Comparison of ENCODE assay signal across 1 cellular context in the genomic region with DNA sequence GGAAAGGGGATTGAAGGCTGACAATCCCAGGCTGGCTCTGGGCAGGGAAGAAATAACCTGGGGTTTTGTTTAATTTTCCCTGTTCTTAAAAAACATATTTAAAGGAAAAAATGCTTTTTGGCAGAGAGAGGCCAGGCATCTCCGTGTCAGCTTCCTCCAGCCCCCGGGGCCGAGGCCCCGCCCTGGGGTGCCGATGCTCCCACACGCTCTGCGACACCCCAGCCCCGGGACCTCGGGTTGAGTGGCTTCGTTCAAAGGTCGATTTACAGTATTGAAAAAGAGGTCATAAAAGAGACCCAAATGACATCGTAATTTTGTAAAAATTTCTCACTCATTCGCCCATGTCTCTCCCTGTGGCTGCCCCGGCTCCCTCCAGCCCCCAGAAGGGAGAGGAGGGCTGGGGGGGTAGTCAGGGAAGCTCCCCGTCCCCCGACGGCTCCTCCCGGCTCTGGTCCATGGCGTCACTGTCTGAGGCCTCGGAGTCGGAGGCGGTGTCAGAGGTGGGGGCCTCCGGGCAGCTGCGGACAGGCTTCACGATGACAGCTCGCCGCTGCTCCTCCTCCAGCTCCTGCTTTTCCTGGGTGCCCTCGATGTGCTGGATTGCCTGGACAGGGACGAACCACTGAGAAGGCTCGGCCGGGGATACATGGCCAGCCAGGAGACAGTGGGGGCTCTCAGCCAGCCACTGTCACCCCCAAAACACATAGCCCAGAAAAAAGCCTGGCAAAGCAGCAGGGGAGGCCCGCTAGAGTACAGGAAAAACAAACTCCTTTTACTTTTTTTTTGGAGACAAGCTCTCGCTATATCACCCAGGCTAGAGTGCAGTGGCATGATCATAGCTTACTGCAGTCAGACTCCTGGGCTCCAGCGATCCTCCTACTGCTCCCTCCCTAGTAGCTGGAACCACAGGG.
TF ChIP-seq lines count a peak whose summit lies in the region.

No MANE protein-coding gene starts in this region.

TF ChIP-seq in SK-N-SH, 30 proteins besides CTCF, POLR2A, EP300 and RAD21 (continued from another document):
- TF ChIP-seq, protein P1, sequence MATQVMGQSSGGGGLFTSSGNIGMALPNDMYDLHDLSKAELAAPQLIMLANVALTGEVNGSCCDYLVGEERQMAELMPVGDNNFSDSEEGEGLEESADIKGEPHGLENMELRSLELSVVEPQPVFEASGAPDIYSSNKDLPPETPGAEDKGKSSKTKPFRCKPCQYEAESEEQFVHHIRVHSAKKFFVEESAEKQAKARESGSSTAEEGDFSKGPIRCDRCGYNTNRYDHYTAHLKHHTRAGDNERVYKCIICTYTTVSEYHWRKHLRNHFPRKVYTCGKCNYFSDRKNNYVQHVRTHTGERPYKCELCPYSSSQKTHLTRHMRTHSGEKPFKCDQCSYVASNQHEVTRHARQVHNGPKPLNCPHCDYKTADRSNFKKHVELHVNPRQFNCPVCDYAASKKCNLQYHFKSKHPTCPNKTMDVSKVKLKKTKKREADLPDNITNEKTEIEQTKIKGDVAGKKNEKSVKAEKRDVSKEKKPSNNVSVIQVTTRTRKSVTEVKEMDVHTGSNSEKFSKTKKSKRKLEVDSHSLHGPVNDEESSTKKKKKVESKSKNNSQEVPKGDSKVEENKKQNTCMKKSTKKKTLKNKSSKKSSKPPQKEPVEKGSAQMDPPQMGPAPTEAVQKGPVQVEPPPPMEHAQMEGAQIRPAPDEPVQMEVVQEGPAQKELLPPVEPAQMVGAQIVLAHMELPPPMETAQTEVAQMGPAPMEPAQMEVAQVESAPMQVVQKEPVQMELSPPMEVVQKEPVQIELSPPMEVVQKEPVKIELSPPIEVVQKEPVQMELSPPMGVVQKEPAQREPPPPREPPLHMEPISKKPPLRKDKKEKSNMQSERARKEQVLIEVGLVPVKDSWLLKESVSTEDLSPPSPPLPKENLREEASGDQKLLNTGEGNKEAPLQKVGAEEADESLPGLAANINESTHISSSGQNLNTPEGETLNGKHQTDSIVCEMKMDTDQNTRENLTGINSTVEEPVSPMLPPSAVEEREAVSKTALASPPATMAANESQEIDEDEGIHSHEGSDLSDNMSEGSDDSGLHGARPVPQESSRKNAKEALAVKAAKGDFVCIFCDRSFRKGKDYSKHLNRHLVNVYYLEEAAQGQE (IDR thresholded peaks at IDR 0.05; ENCODE audit: low read depth, low read length), result no peak
- TF ChIP-seq EZH2phosphoT487 (IDR thresholded peaks at IDR 0.05; ENCODE audit: borderline replicate concordance, low read depth), result no peak
- TF ChIP-seq GATA2 (CRISPR knock-in tag; IDR thresholded peaks at IDR 0.05), result no peak
- TF ChIP-seq, protein P2, sequence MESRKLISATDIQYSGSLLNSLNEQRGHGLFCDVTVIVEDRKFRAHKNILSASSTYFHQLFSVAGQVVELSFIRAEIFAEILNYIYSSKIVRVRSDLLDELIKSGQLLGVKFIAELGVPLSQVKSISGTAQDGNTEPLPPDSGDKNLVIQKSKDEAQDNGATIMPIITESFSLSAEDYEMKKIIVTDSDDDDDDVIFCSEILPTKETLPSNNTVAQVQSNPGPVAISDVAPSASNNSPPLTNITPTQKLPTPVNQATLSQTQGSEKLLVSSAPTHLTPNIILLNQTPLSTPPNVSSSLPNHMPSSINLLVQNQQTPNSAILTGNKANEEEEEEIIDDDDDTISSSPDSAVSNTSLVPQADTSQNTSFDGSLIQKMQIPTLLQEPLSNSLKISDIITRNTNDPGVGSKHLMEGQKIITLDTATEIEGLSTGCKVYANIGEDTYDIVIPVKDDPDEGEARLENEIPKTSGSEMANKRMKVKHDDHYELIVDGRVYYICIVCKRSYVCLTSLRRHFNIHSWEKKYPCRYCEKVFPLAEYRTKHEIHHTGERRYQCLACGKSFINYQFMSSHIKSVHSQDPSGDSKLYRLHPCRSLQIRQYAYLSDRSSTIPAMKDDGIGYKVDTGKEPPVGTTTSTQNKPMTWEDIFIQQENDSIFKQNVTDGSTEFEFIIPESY (IDR thresholded peaks at IDR 0.05; ENCODE audit: borderline replicate concordance, low read depth), result no peak
- no peak for TF ChIP-seq YY1 (IDR thresholded peaks at IDR 0.05; ENCODE audit: low read depth)
- no peak for TF ChIP-seq NFIC (IDR thresholded peaks at IDR 0.05; ENCODE audit: borderline replicate concordance)
- TF ChIP-seq, protein P3, sequence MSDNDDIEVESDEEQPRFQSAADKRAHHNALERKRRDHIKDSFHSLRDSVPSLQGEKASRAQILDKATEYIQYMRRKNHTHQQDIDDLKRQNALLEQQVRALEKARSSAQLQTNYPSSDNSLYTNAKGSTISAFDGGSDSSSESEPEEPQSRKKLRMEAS (IDR thresholded peaks at IDR 0.05; ENCODE audit: low read depth), result no peak
- no peak for TF ChIP-seq RFX5 (IDR thresholded peaks at IDR 0.05; ENCODE audit: low read length)
- TF ChIP-seq MEF2A (IDR thresholded peaks at IDR 0.05; ENCODE audit: borderline replicate concordance, low read depth), result no peak
- TF ChIP-seq FOXM1 (IDR thresholded peaks at IDR 0.05; ENCODE audit: low read depth), result no peak
- TF ChIP-seq MXI1 (IDR thresholded peaks at IDR 0.05; ENCODE audit: low read depth, low read length), result no peak
- TF ChIP-seq TAF1 (IDR thresholded peaks at IDR 0.05; ENCODE audit: borderline replicate concordance, low read depth, low read length), result no peak
- TF ChIP-seq RCOR1 (IDR thresholded peaks at IDR 0.05; ENCODE audit: low read length), result no peak
TF ChIP-seq in SK-N-SH: peak in this region for 0.
